ENCODE assay signal across 2 cellular contexts in genomic region chr4:4485806-4486205, GRCh38.
A peak's percentile ranks its signal among the peaks of the same experiment; 100 is the strongest.
TF ChIP-seq lines count a peak whose summit lies in the region.

No MANE protein-coding gene starts in this region.

TF ChIP-seq in WTC11, 78 proteins besides CTCF, POLR2A, EP300 and RAD21 (continues in another document):
- no peak for TF ChIP-seq ZSCAN18 (CRISPR knock-in tag; IDR thresholded peaks at IDR 0.05)
- TF ChIP-seq IRF1 (CRISPR knock-in tag; IDR thresholded peaks at IDR 0.05): no peak
- no peak for TF ChIP-seq OVOL2 (CRISPR knock-in tag; IDR thresholded peaks at IDR 0.05; ENCODE audit: borderline replicate concordance)
- no peak for TF ChIP-seq HMGXB4 (CRISPR knock-in tag; IDR thresholded peaks at IDR 0.05)
- no peak for TF ChIP-seq SMAD3 (CRISPR knock-in tag; IDR thresholded peaks at IDR 0.05; ENCODE audit: borderline replicate concordance)
- no peak for TF ChIP-seq CDX4 (CRISPR knock-in tag; IDR thresholded peaks at IDR 0.05; ENCODE audit: borderline replicate concordance)
- TF ChIP-seq RELA (CRISPR knock-in tag; IDR thresholded peaks at IDR 0.05; ENCODE audit: borderline replicate concordance): no peak
- TF ChIP-seq ZNF532 (CRISPR knock-in tag; IDR thresholded peaks at IDR 0.05; ENCODE audit: borderline replicate concordance): no peak
- TF ChIP-seq ZNF232 (CRISPR knock-in tag; IDR thresholded peaks at IDR 0.05): no peak
- TF ChIP-seq USF2 (CRISPR knock-in tag; IDR thresholded peaks at IDR 0.05): no peak
- no peak for TF ChIP-seq FOXP1 (CRISPR knock-in tag; IDR thresholded peaks at IDR 0.05; ENCODE audit: borderline replicate concordance)
- no peak for TF ChIP-seq ZNF263 (CRISPR knock-in tag; IDR thresholded peaks at IDR 0.05; ENCODE audit: low read depth)

TF ChIP-seq in H1, 55 proteins besides CTCF, POLR2A, EP300 and RAD21:
- TF ChIP-seq MAX (IDR thresholded peaks at IDR 0.05) (0 out of 2 replicates have a peak, but pooled peaks have one; percentile 15), USF2 (IDR thresholded peaks at IDR 0.05; ENCODE audit: low read length) (no peak)
